Comparison of ENCODE assay signal across 14 cellular contexts in genomic region chr13:95643009-95643408, GRCh38. TPM values are rescaled to one million over a fixed set of nuclear protein-coding genes. Genes with fewer than 3 reads are reported as not detected.
A peak's percentile ranks its signal among the peaks of the same experiment; 100 is the strongest.
DNase-seq lines count a peak whose midpoint lies in the region; ATAC-seq, FAIRE-seq and TF ChIP-seq lines count a peak whose summit lies in the region.
"Had no signal": no experiment of that assay in that cellular context is flagged by ENCODE, and none has a peak within 500 bp of the region (broad histone marks: within the 10 kb centered on the region; RNA-seq: fewer than 3 reads in every experiment).

No MANE protein-coding gene starts in this region.

- H3K4me3 ChIP-seq in HepG2 (replicated peaks in 1 of 3; ENCODE audit: insufficient read depth in 1 of 3, low read depth in 2 of 3, low read length in 3 of 3) = peak overlapping the region in 2 of 3 experiments; percentile 69 to 73; a peak in 4 of 6 replicates
- no peak overlapping the region for H3K4me3 ChIP-seq in right lobe of liver
- H3K4me3 ChIP-seq in endocrine pancreas (ENCODE audit: control insufficient read depth, insufficient read depth, low read length) = peak overlapping the region; percentile 86
- no peak overlapping the region for H3K4me3 ChIP-seq in CD4-positive, alpha-beta memory T cell (ENCODE audit: low read length in 2 of 2)

- POLR2A ChIA-PET in HepG2 (lab: Yijun Ruan, JAX) = interaction anchor here (3.0 kb wide), 1 partner anchor 34 kb away, joined by 14 read pairs; the partner anchor contains the start of gene DNAJC3
- POLR2A ChIA-PET in CD4-positive, alpha-beta memory T cell (lab: Charles Lee; ENCODE audit: partially characterized antibody) = no interaction called here

- DNase-seq in HepG2 (ENCODE audit: low spot score) (no peak), right lobe of liver (no peak)
- no peak for DNase-seq in stimulated activated CD4-positive, alpha-beta T cell treated with anti-CD3 and anti-CD28 coated beads, Interleukin-4, amount 100 ng/mL, for 1 hour
- no peak for DNase-seq in CD4-positive, alpha-beta memory T cell
- DNase-seq: MM.1S, NCI-H774, small intestine, T-helper 9 cell had no signal

- H3K4me1 Mint-ChIP-seq in nephron = peaks cover 23% of the 10 kb centered on the region
- peaks cover 2 to 12% (median 10%) of the 10 kb centered on the region in 4 donors for H3K4me1 Mint-ChIP-seq in CD4-positive, alpha-beta memory T cell

- ATAC-seq in HepG2 (no peak), right lobe of liver (no peak), GM21529 (IDR thresholded peaks at IDR 0.05; ENCODE audit: unreplicated experiment) (no peak), HG02763 (IDR thresholded peaks at IDR 0.05; ENCODE audit: unreplicated experiment) (no peak)

- peaks cover 19% of the 10 kb centered on the region for H3K4me1 ChIP-seq in HepG2 (ENCODE audit: insufficient read depth, low read length)
- H3K4me1 ChIP-seq in right lobe of liver = peaks cover 0 to 8% (median 0%) of the 10 kb centered on the region in 4 donors
- peaks cover 10% of the 10 kb centered on the region for H3K4me1 ChIP-seq in endocrine pancreas (ENCODE audit: control insufficient read depth, insufficient read depth, low read length)
- H3K4me1 ChIP-seq in CD4-positive, alpha-beta memory T cell (ENCODE audit: insufficient read depth, low read length) = peaks cover 9% of the 10 kb centered on the region

- no peaks in the 10 kb centered on the region; a peak in 1 of 5 replicates for H3K27me3 ChIP-seq in HepG2 (ENCODE audit: control insufficient read depth in 1 of 2, insufficient read depth in 2 of 2, low read length in 2 of 2)
- H3K27me3 ChIP-seq in right lobe of liver = peaks cover 0 to 3% of the 10 kb centered on the region in 2 donors
- H3K27me3 ChIP-seq in endocrine pancreas (ENCODE audit: control insufficient read depth, insufficient read depth, low read length) = no peaks in the 10 kb centered on the region
- H3K27me3 ChIP-seq in CD4-positive, alpha-beta memory T cell (ENCODE audit: insufficient read depth, low read length) = peaks cover 8% of the 10 kb centered on the region

- H3K9ac ChIP-seq in HepG2 (ENCODE audit: insufficient read depth, low read depth, low read length) = peak overlapping the region; percentile 53; the same call in 1 of the 2 replicates
- H3K9ac ChIP-seq in endocrine pancreas (ENCODE audit: control insufficient read depth, insufficient read depth, low read length) = peak overlapping the region; percentile 48

- no peaks in the 10 kb centered on the region for H4K20me1 ChIP-seq in HepG2 (ENCODE audit: insufficient read depth, low read length)

- H3K27ac Mint-ChIP-seq in nephron = peak overlapping the region in 2 of 3 experiments; percentile 80 to 91
- no peak overlapping the region for H3K27ac Mint-ChIP-seq in CD4-positive, alpha-beta memory T cell
- H3K27ac Mint-ChIP-seq: activated T-helper 1 cell treated with anti-CD3 and anti-CD28 coated beads, Interleukin-12 subunit alpha, Interleukin-12 subunit beta, Interleukin-2, Interleukin-4 antibody, amounts not matched to agents 30 ng/mL and 10 ng/mL and 1 ng/mL, durations not matched to agents 14 hours and 24 hours and 36 hours had no signal

- H3K79me2 ChIP-seq in HepG2 (ENCODE audit: insufficient read depth, low read length) = peaks cover 10% of the 10 kb centered on the region

- intact Hi-C loops in HepG2 (cut with micrococcal nuclease; ENCODE audit: unreplicated experiment) (loop anchor here (5.0 kb wide), 1 partner anchor 34 kb away; the partner anchor contains the start of gene DNAJC3), right lobe of liver (cut with DNase I) (no loop called here)
- intact Hi-C loops in CD4-positive, alpha-beta memory T cell (cut with micrococcal nuclease) = no loop called here

- TSS peak; percentile 56 for BruUV-seq in HepG2 (replicated peaks; lab: Mats Ljungman, UMichigan)

- no peak overlapping the region for H3K27ac ChIP-seq in HepG2 (ENCODE audit: extremely low read length, insufficient read depth, low read length)
- no peak overlapping the region for H3K27ac ChIP-seq in right lobe of liver
- no peak overlapping the region for H3K27ac ChIP-seq in CD4-positive, alpha-beta memory T cell (ENCODE audit: low read depth, low read length)

- H3K27me3 Mint-ChIP-seq in nephron (ENCODE audit: low read depth) = no peaks in the 10 kb centered on the region
- H3K27me3 Mint-ChIP-seq in CD4-positive, alpha-beta memory T cell = peaks cover 38 to 41% of the 10 kb centered on the region in 2 donors

- no peaks in the 10 kb centered on the region for H3K9me3 Mint-ChIP-seq in nephron
- H3K9me3 Mint-ChIP-seq in CD4-positive, alpha-beta memory T cell = no peaks in the 10 kb centered on the region
- H3K9me3 Mint-ChIP-seq: activated T-helper 1 cell treated with anti-CD3 and anti-CD28 coated beads, Interleukin-12 subunit alpha, Interleukin-12 subunit beta, Interleukin-2, Interleukin-4 antibody, amounts not matched to agents 30 ng/mL and 10 ng/mL and 1 ng/mL, durations not matched to agents 14 hours and 24 hours and 36 hours had no signal

- CTCF ChIA-PET in HepG2 (lab: Yijun Ruan, JAX; ENCODE audit: low intra/inter-chr PET ratio, low total read pairs) = no interaction called here
- CTCF ChIA-PET in CD4-positive, alpha-beta memory T cell (lab: Charles Lee; ENCODE audit: partially characterized antibody) = no interaction called here

- in situ Hi-C loops in HepG2 (cut with HindIII; ENCODE audit: extremely low pct_ligation_motif_present, low pct_unique_long_range_greater_than_20kb) = no loop called here

- TF ChIP-seq EP300 in HepG2 (IDR thresholded peaks at IDR 0.05; ENCODE audit: low read depth in 2 of 2, low read length in 2 of 2) (no peak), HepG2 (CRISPR knock-in tag; IDR thresholded peaks at IDR 0.05; ENCODE audit: borderline replicate concordance) (no peak)

- peaks cover 24% of the 10 kb centered on the region for H3K36me3 Mint-ChIP-seq in nephron (ENCODE audit: low read depth)
- no peaks in the 10 kb centered on the region for H3K36me3 Mint-ChIP-seq in CD4-positive, alpha-beta memory T cell

- H3K9me3 ChIP-seq in HepG2 (ENCODE audit: low read length) (no peaks in the 10 kb centered on the region), right lobe of liver (no peaks in the 10 kb centered on the region), endocrine pancreas (ENCODE audit: control insufficient read depth, low read length) (no peaks in the 10 kb centered on the region)
- H3K9me3 ChIP-seq in CD4-positive, alpha-beta memory T cell (ENCODE audit: control insufficient read depth in 1 of 2, low read length in 2 of 2) = no peaks in the 10 kb centered on the region

- TF ChIP-seq CTCF in HepG2 (CRISPR knock-in tag; IDR thresholded peaks at IDR 0.05) (no peak), right lobe of liver (IDR thresholded peaks at IDR 0.05) (no peak), nephron (IDR thresholded peaks at IDR 0.05; ENCODE audit: unreplicated experiment in 3 of 3) (no peak)

- WGBS in HepG2 (ENCODE audit: low lambda C conversion rate) = 33% methylated on average over 4 of the region's 4 CpGs
- 71% methylated on average over 4 of the region's 4 CpGs for WGBS in right lobe of liver (ENCODE audit: insufficient coverage, low coverage, low lambda C conversion rate, missing lambda C conversion rate)

- FAIRE-seq in HepG2 (lab: Jason Lieb, UNC) = no peak
- FAIRE-seq: GM12891, small intestine had no signal

- peaks cover 2 to 6% of the 10 kb centered on the region in 2 experiments; a peak in 2 of 5 replicates for H3K36me3 ChIP-seq in HepG2 (replicated peaks in 1 of 2; ENCODE audit: control insufficient read depth in 1 of 2, insufficient read depth in 2 of 2, low read length in 2 of 2)
- H3K36me3 ChIP-seq in right lobe of liver = no peaks in the 10 kb centered on the region
- H3K36me3 ChIP-seq in endocrine pancreas (ENCODE audit: control insufficient read depth, insufficient read depth, low read length) = no peaks in the 10 kb centered on the region
- H3K36me3 ChIP-seq in CD4-positive, alpha-beta memory T cell (ENCODE audit: insufficient read depth, low read length) = no peaks in the 10 kb centered on the region

- H2AFZ ChIP-seq in HepG2 (ENCODE audit: low read length) = no peak overlapping the region

- H3K4me2 ChIP-seq in HepG2 (ENCODE audit: low read depth, low read length) = peak overlapping the region; percentile 91

- no peak for TF ChIP-seq RAD21 in HepG2 (CRISPR knock-in tag; IDR thresholded peaks at IDR 0.05)

- TF ChIP-seq POLR2A in HepG2 (IDR thresholded peaks at IDR 0.05; ENCODE audit: insufficient read depth in 1 of 2, low read depth in 2 of 2, low read length in 2 of 2) = no peak
- no peak for TF ChIP-seq POLR2A in right lobe of liver (IDR thresholded peaks at IDR 0.05)

- peak overlapping the region; percentile 89 to 97 (median 91) for H3K4me3 Mint-ChIP-seq in nephron
- peak overlapping the region in 1 of 8 donors; percentile 56 for H3K4me3 Mint-ChIP-seq in CD4-positive, alpha-beta memory T cell

RNA-seq across cellular contexts. Expression of gene DZIP1, which starts 1.5 kb away (rescaled TPM):
- total RNA-seq in HepG2 (2016; rRNA removed; fragmentation: Illumina TruSeq; extraction: Trizol) (36.7 and 36.9 TPM in 2 replicates), right lobe of liver (1 to 10 TPM in 2 of 6 experiments, under 1 TPM in 4; 0.59 to 1.5 (median 0.94) TPM)
- total RNA-seq in HepG2 (2016; cell fraction: cytosol; rRNA removed; fragmentation: Illumina TruSeq; extraction: Trizol; ENCODE audit: low read depth) = 21.9 and 22.3 TPM in 2 replicates
- total RNA-seq in HepG2 (2016; cell fraction: insoluble cytoplasmic fraction; rRNA removed; fragmentation: Illumina TruSeq; extraction: Trizol) = 30.6 and 38.7 TPM in 2 replicates
- total RNA-seq in HepG2 (2016; cell fraction: membrane; rRNA removed; fragmentation: Illumina TruSeq; extraction: Trizol) = 73.3 and 77.2 TPM in 2 replicates
- total RNA-seq in HepG2 (2016; cell fraction: nucleus; rRNA removed; fragmentation: Illumina TruSeq; extraction: Trizol) = 38.1 and 43.2 TPM in 2 replicates
- polyA plus RNA-seq in HepG2 (2011; rRNA removed) = 10.8 and 11.0 TPM in 2 replicates
- 6.0 and 6.6 TPM in 2 replicates for polyA plus RNA-seq in HepG2 (2011; cell fraction: cytosol; rRNA removed)
- polyA plus RNA-seq in HepG2 (2011; cell fraction: nucleus; rRNA removed) = 18.3 and 20.8 TPM in 2 replicates
- 9.4 and 12.5 TPM in 2 replicates for polyA plus RNA-seq in HepG2 (2012)
- polyA plus RNA-seq in HepG2 (2016; cell fraction: cytosol; fragmentation: Illumina TruSeq; extraction: Trizol; ENCODE audit: low read depth) = 22.5 and 24.2 TPM in 2 replicates
- polyA plus RNA-seq in HepG2 (2016; cell fraction: insoluble cytoplasmic fraction; fragmentation: Illumina TruSeq; extraction: Trizol; ENCODE audit: low read depth) = 29.9 and 34.9 TPM in 2 replicates
- polyA plus RNA-seq in HepG2 (2016; cell fraction: membrane; fragmentation: Illumina TruSeq; extraction: Trizol; ENCODE audit: low read depth) = 46.4 and 53.4 TPM in 2 replicates
- 49.4 and 55.6 TPM in 2 replicates for polyA plus RNA-seq in HepG2 (2016; cell fraction: nucleus; fragmentation: Illumina TruSeq; extraction: Trizol; ENCODE audit: insufficient read depth, low read depth)
- polyA minus RNA-seq in HepG2 (2011; rRNA and poly(A)+ RNA removed; ENCODE audit: low replicate concordance) = 18.4 TPM in 1 of 2 replicates, not detected in the other
- 9.9 and 11.3 TPM in 2 replicates for polyA minus RNA-seq in HepG2 (2011; cell fraction: cytosol; rRNA and poly(A)+ RNA removed)
- 25.0 and 31.2 TPM in 2 replicates for polyA minus RNA-seq in HepG2 (2011; cell fraction: nucleus; rRNA and poly(A)+ RNA removed)
- total RNA-seq in CD4-positive, alpha-beta memory T cell = not detected
- polyA plus RNA-seq in CD4-positive, alpha-beta memory T cell = not detected

RNA-seq across cellular contexts. Expression of gene DNAJC3, which starts 33.9 kb away (rescaled TPM):
- total RNA-seq in HepG2 (2016; rRNA removed; fragmentation: Illumina TruSeq; extraction: Trizol) = 38.1 and 48.2 TPM in 2 replicates
- total RNA-seq in HepG2 (2016; cell fraction: cytosol; rRNA removed; fragmentation: Illumina TruSeq; extraction: Trizol; ENCODE audit: low read depth) = 30.3 and 34.8 TPM in 2 replicates
- total RNA-seq in HepG2 (2016; cell fraction: insoluble cytoplasmic fraction; rRNA removed; fragmentation: Illumina TruSeq; extraction: Trizol) = 32.9 and 48.9 TPM in 2 replicates
- total RNA-seq in HepG2 (2016; cell fraction: membrane; rRNA removed; fragmentation: Illumina TruSeq; extraction: Trizol) = 14.3 and 17.6 TPM in 2 replicates
- total RNA-seq in HepG2 (2016; cell fraction: nucleus; rRNA removed; fragmentation: Illumina TruSeq; extraction: Trizol) = 48.4 and 54.1 TPM in 2 replicates
- 9.7 and 10.4 TPM in 2 replicates for polyA plus RNA-seq in HepG2 (2011; rRNA removed)
- polyA plus RNA-seq in HepG2 (2011; cell fraction: cytosol; rRNA removed) = 5.4 and 8.2 TPM in 2 replicates
- 2.8 and 3.7 TPM in 2 replicates for polyA plus RNA-seq in HepG2 (2011; cell fraction: nucleus; rRNA removed)
- 12.1 and 15.4 TPM in 2 replicates for polyA plus RNA-seq in HepG2 (2012)
- 1.4 TPM in 2 replicates for polyA plus RNA-seq in HepG2 (2016; cell fraction: cytosol; fragmentation: Illumina TruSeq; extraction: Trizol; ENCODE audit: low read depth)
- 16.8 and 19.2 TPM in 2 replicates for polyA plus RNA-seq in HepG2 (2016; cell fraction: insoluble cytoplasmic fraction; fragmentation: Illumina TruSeq; extraction: Trizol; ENCODE audit: low read depth)
- 3.1 and 3.7 TPM in 2 replicates for polyA plus RNA-seq in HepG2 (2016; cell fraction: membrane; fragmentation: Illumina TruSeq; extraction: Trizol; ENCODE audit: low read depth)
- 37.4 and 38.5 TPM in 2 replicates for polyA plus RNA-seq in HepG2 (2016; cell fraction: nucleus; fragmentation: Illumina TruSeq; extraction: Trizol; ENCODE audit: insufficient read depth, low read depth)
- 13.2 and 17.4 TPM in 2 replicates for polyA minus RNA-seq in HepG2 (2011; rRNA and poly(A)+ RNA removed; ENCODE audit: low replicate concordance)
- 21.4 and 25.3 TPM in 2 replicates for polyA minus RNA-seq in HepG2 (2011; cell fraction: cytosol; rRNA and poly(A)+ RNA removed)
- 14.4 and 17.8 TPM in 2 replicates for polyA minus RNA-seq in HepG2 (2011; cell fraction: nucleus; rRNA and poly(A)+ RNA removed)
- 10 to 100 TPM; 49.0 to 64.3 (median 51.7) TPM for total RNA-seq in right lobe of liver
- 10 to 100 TPM; 28.9 to 31.1 TPM for total RNA-seq in CD4-positive, alpha-beta memory T cell
- polyA plus RNA-seq in CD4-positive, alpha-beta memory T cell = 10 to 100 TPM; 14.6 to 17.7 TPM

Comparison
In these comparisons a context has a peak if more than half of its experiments do, and no peak if none do; other contexts are left out.
1. H3K4me3 ChIP-seq: peak in HepG2 (2 of 3) and endocrine pancreas (single experiment); none in right lobe of liver (0 of 3) and CD4-positive, alpha-beta memory T cell (0 of 2).
2. RNA of gene DZIP1, which starts 1.5 kb away (total RNA-seq): 21.9 to 77.2 TPM in HepG2; 0.59 to 1.5 TPM in right lobe of liver and not detected in CD4-positive, alpha-beta memory T cell; every median in the first group is over 4 times any median in the second.
3. H3K27ac Mint-ChIP-seq: peak in nephron (2 of 3); none in CD4-positive, alpha-beta memory T cell (0 of 7).